Comparison of ENCODE assay signal across 20 cellular contexts in genomic region chr10:33950216-33950615, GRCh38.
DNase-seq lines count a peak whose midpoint lies in the region; ATAC-seq, FAIRE-seq and TF ChIP-seq lines count a peak whose summit lies in the region.
"Had no signal": no experiment of that assay in that cellular context is flagged by ENCODE, and none has a peak within 500 bp of the region (broad histone marks: within the 10 kb centered on the region; RNA-seq: fewer than 3 reads in every experiment).

No MANE protein-coding gene starts in this region.

- no peak for TF ChIP-seq RAD21 in H1 (IDR thresholded peaks at IDR 0.05 in 1 of 2, conservative IDR thresholded peaks at IDR 0.05 in 1 of 2; ENCODE audit: low read depth in 2 of 2, low read length in 2 of 2)

- DNase-seq in KBM-7 (peak; percentile 62), H1 (ENCODE audit: low read depth in 1 of 2, low spot score in 2 of 2) (no peak), left kidney (ENCODE audit: low read depth, low spot score) (peak; percentile 73), foreskin melanocyte (no peak), NCI-H2227 treated with DMSO at 0.1 percent for 48 hours (lab: John Stamatoyannopoulos, UW) (no peak)
- no peak for DNase-seq in activated naive CD4-positive, alpha-beta T cell treated with Interleukin-2 at 50 U/mL for 16 hours
- DNase-seq: AML-193, DMS79 treated with DMSO at 0.1 percent for 48 hours, GM23248, NCI-H1417 treated with DMSO at 0.1 percent for 48 hours, NCI-H187 treated with DMSO at 0.1 percent for 48 hours, NCI-H345, NCI-H524 treated with DMSO at 0.1 percent for 48 hours, PC-9, SIG-M5 had no signal

- no peaks in the 10 kb centered on the region; the same call in 1 of the 2 replicates for H3K23me2 ChIP-seq in H1 (ENCODE audit: low read depth, low read length)

- 100% methylated on average over 1 of the region's 1 CpG; no CpG with 5 or more reads in 1 of the 2 experiments for WGBS in H1 (ENCODE audit: extremely low coverage in 1 of 2, insufficient coverage in 1 of 2, insufficient read length in 1 of 2, insufficient replicate concordance in 2 of 2, low coverage in 1 of 2, low lambda C conversion rate in 2 of 2, missing lambda C conversion rate in 1 of 2), 2 experiments

- H2AFZ ChIP-seq in H1 (ENCODE audit: low read length) = no peak overlapping the region
- H2AFZ ChIP-seq: GM23248, PC-9 had no signal

- H3K27me3 ChIP-seq in H1 (replicated peaks in 1 of 4; ENCODE audit: control insufficient read depth in 3 of 4, extremely low read depth in 1 of 4, insufficient read depth in 3 of 4, low read length in 3 of 4) = no peaks in the 10 kb centered on the region; a peak in 1 of 7 replicates

- no peak overlapping the region for H2BK20ac ChIP-seq in H1 (ENCODE audit: low read length)

- TF ChIP-seq CTCF in H1 (IDR thresholded peaks at IDR 0.05; ENCODE audit: control extremely low read depth in 1 of 3, insufficient read depth in 1 of 3, low read depth in 1 of 3, low read length in 3 of 3) = no peak

- no peak overlapping the region for H3K27ac ChIP-seq in H1 (ENCODE audit: low read depth, low read length)
- H3K27ac ChIP-seq: C4-2B, GM23248, KMS-11, PC-9, RWPE1 had no signal

- 0 out of 4 replicates have a peak, but pooled peaks cover 0 to 2% of the 10 kb centered on the region in 2 experiments for H3K9me3 ChIP-seq in H1 (ENCODE audit: insufficient read depth in 2 of 2, low read depth in 1 of 2, low read length in 1 of 2)

- no peak overlapping the region for H3K4ac ChIP-seq in H1 (replicated peaks; ENCODE audit: insufficient read length, low read depth, low read length)

- peak; percentile 42 for FAIRE-seq in H1 (lab: Jason Lieb, UNC)
- FAIRE-seq: G401.6 had no signal

- H3K18ac ChIP-seq in H1 (ENCODE audit: extremely low read depth, low read length) = no peak overlapping the region

- no peak overlapping the region for H2BK5ac ChIP-seq in H1 (ENCODE audit: low read depth, low read length)

- no peak overlapping the region for H2BK15ac ChIP-seq in H1 (ENCODE audit: low read length)

- H4K20me1 ChIP-seq in H1 (replicated peaks in 1 of 2; ENCODE audit: control insufficient read depth in 1 of 2, insufficient read depth in 2 of 2, low read length in 2 of 2) = no peaks in the 10 kb centered on the region

- H2AK5ac ChIP-seq in H1 (ENCODE audit: low read depth, low read length) = no peak overlapping the region

- CTCF ChIA-PET in H1 (lab: Charles Lee; ENCODE audit: partially characterized antibody) = no interaction called here

- H3K79me2 ChIP-seq in H1 (ENCODE audit: control insufficient read depth in 1 of 2, insufficient read depth in 2 of 2, low read length in 2 of 2) = no peaks in the 10 kb centered on the region

- H4K8ac ChIP-seq in H1 (ENCODE audit: extremely low read depth, insufficient read depth, low read length) = no peak overlapping the region

- H3K23ac ChIP-seq in H1 (ENCODE audit: insufficient read length) = no peak overlapping the region

- no peak for TF ChIP-seq POLR2A in H1 (IDR thresholded peaks at IDR 0.05; ENCODE audit: control extremely low read depth in 1 of 2, low read depth in 2 of 2, low read length in 2 of 2)

- H4K5ac ChIP-seq in H1 (ENCODE audit: insufficient read length, low read depth, low read length) = no peak overlapping the region

- H4K91ac ChIP-seq in H1 (replicated peaks; ENCODE audit: insufficient read length, low read length) = no peak overlapping the region

- no peak for TF ChIP-seq EP300 in H1 (IDR thresholded peaks at IDR 0.05; ENCODE audit: borderline replicate concordance in 1 of 2, low read depth in 2 of 2, low read length in 2 of 2)

- no peak overlapping the region for H3K9ac ChIP-seq in H1 (replicated peaks in 1 of 4; ENCODE audit: extremely low read depth in 1 of 4, low read depth in 3 of 4, low read length in 3 of 4)
- H3K9ac ChIP-seq: GM23248, KMS-11 had no signal

- ATAC-seq in GM19455 (IDR thresholded peaks at IDR 0.05; ENCODE audit: unreplicated experiment) = no peak

- H2BK120ac ChIP-seq in H1 (replicated peaks; ENCODE audit: low read depth, low read length) = no peak overlapping the region

- H3K4me3 ChIP-seq in H1 (ENCODE audit: extremely low read depth in 1 of 4, insufficient read depth in 2 of 4, low read depth in 3 of 4, low read length in 4 of 4) = no peak overlapping the region
- H3K4me3 ChIP-seq: GM23248, PC-9 had no signal

- no peaks in the 10 kb centered on the region for H3K36me3 ChIP-seq in H1 (ENCODE audit: control insufficient read depth in 2 of 4, insufficient read depth in 4 of 4, low read length in 3 of 4)

- H3K4me2 ChIP-seq in H1 (ENCODE audit: insufficient read depth in 1 of 2, low read depth in 2 of 2, low read length in 2 of 2) = no peak overlapping the region
- H3K4me2 ChIP-seq: KMS-11, PC-9 had no signal

- POLR2A ChIA-PET in H1 (lab: Charles Lee; ENCODE audit: partially characterized antibody) = interaction anchor here (0.7 kb wide), 1 partner anchor 10 kb away, joined by 3 read pairs; no protein-coding TSS in a partner anchor

- H3K4me1 ChIP-seq in H1 (replicated peaks in 1 of 4; ENCODE audit: control insufficient read depth in 3 of 4, insufficient read depth in 4 of 4, low read length in 3 of 4) = no peaks in the 10 kb centered on the region

- H3K79me1 ChIP-seq in H1 (ENCODE audit: low read depth, low read length) = no peaks in the 10 kb centered on the region

- H3K56ac ChIP-seq in H1 (replicated peaks; ENCODE audit: insufficient read length, low read depth, low read length) = no peak overlapping the region

- no peak overlapping the region for H2BK12ac ChIP-seq in H1 (ENCODE audit: low read depth, low read length)

- in situ Hi-C loops in KBM-7 (cut with MboI; ENCODE audit: low pct_unique_long_range_greater_than_20kb, low sequenced_read_pairs) = no loop called here

- H3K14ac ChIP-seq in H1 (ENCODE audit: insufficient read length) = no peak overlapping the region

TF ChIP-seq in H1, 55 proteins besides CTCF, POLR2A, EP300 and RAD21:
- TF ChIP-seq TCF12 (IDR thresholded peaks at IDR 0.05; ENCODE audit: low read depth, low read length) = 0 out of 2 replicates have a peak, but pooled peaks have one; percentile 49
- no peak for TF ChIP-seq POU5F1 (IDR thresholded peaks at IDR 0.05; ENCODE audit: low read depth, low read length)

Comparison
In these comparisons a context has a peak if more than half of its experiments do, and no peak if none do; other contexts are left out.
1. DNase-seq: peak in KBM-7 (single experiment) and left kidney (single experiment); none in H1 (0 of 2), activated naive CD4-positive, alpha-beta T cell treated with Interleukin-2 at 50 U/mL for 16 hours (single experiment), foreskin melanocyte (single experiment) and NCI-H2227 treated with DMSO at 0.1 percent for 48 hours (single experiment).